13 cellular contexts compared by ENCODE assay signal in genomic region chr3:61985020-61985419, GRCh38.
DNase-seq lines count a peak whose midpoint lies in the region; ATAC-seq and TF ChIP-seq lines count a peak whose summit lies in the region.
"Had no signal": no experiment of that assay in that cellular context is flagged by ENCODE, and none has a peak within 500 bp of the region (broad histone marks: within the 10 kb centered on the region; RNA-seq: fewer than 3 reads in every experiment).

No MANE protein-coding gene starts in this region.

- H3K27ac ChIP-seq in ACC112 (ENCODE audit: low read depth, low read length): peak overlapping the region; percentile 37
- no peak overlapping the region for H3K27ac ChIP-seq in HEK293 (ENCODE audit: extremely low read depth, low read depth, low read length)

- H2AFZ ChIP-seq in ACC112 (ENCODE audit: low read length, unreplicated experiment): no peak overlapping the region

- H3K79me2 ChIP-seq in ACC112 (ENCODE audit: control insufficient read depth, insufficient read depth, low read length, unreplicated experiment): no peaks in the 10 kb centered on the region

- H3K27me3 Mint-ChIP-seq in stimulated activated naive B cell treated with anti-CD40 and anti-IgM and Interleukin-4, amounts not matched to agents 10 μg/mL and 1 μg/mL and 100 μg/mL, for 72 hours: no peaks in the 10 kb centered on the region
- H3K27me3 Mint-ChIP-seq: central memory CD8-positive, alpha-beta T cell had no signal

- H3K4me3 ChIP-seq in ACC112 (ENCODE audit: low read depth, low read length) (no peak overlapping the region), HEK293 (ENCODE audit: low read depth, low read length) (no peak overlapping the region)

- no peak for ATAC-seq in HG03097 (IDR thresholded peaks at IDR 0.05; ENCODE audit: low FRiP score, unreplicated experiment)
- ATAC-seq in HG03469 (IDR thresholded peaks at IDR 0.05; ENCODE audit: unreplicated experiment): no peak
- ATAC-seq in stimulated activated naive B cell treated with anti-CD40 and anti-IgM and Interleukin-4, amounts not matched to agents 10 μg/mL and 1 μg/mL and 100 μg/mL, for 72 hours (replicated peaks): no peak
- ATAC-seq in GM19467 (IDR thresholded peaks at IDR 0.05; ENCODE audit: unreplicated experiment): no peak
- ATAC-seq: activated CD8-positive, alpha-beta T cell treated with anti-CD3 and anti-CD28 coated beads, Interleukin-2, amount 10 ng/mL, durations not matched to agents 7 days and 5 days; esophagus mucosa had no signal

- CTCF ChIA-PET in HEK293 (lab: Yijun Ruan, JAX): no interaction called here

- no peaks in the 10 kb centered on the region for H3K4me1 Mint-ChIP-seq in stimulated activated naive B cell treated with anti-CD40 and anti-IgM and Interleukin-4, amounts not matched to agents 10 μg/mL and 1 μg/mL and 100 μg/mL, for 72 hours
- H3K4me1 Mint-ChIP-seq: central memory CD8-positive, alpha-beta T cell had no signal

- no peaks in the 10 kb centered on the region for H3K36me3 ChIP-seq in ACC112 (ENCODE audit: insufficient read depth, low read length)
- no peaks in the 10 kb centered on the region for H3K36me3 ChIP-seq in HEK293 (ENCODE audit: control insufficient read depth in 2 of 2, insufficient read depth in 1 of 2, low read length in 2 of 2)

- H3K27ac Mint-ChIP-seq in stimulated activated naive B cell treated with anti-CD40 and anti-IgM and Interleukin-4, amounts not matched to agents 10 μg/mL and 1 μg/mL and 100 μg/mL, for 72 hours: no peak overlapping the region
- H3K27ac Mint-ChIP-seq: activated CD8-positive, alpha-beta T cell treated with anti-CD3 and anti-CD28 coated beads, Interleukin-2, amount 10 ng/mL, durations not matched to agents 7 days and 5 days had no signal

- no peak overlapping the region for H3K4me3 Mint-ChIP-seq in stimulated activated naive B cell treated with anti-CD40 and anti-IgM and Interleukin-4, amounts not matched to agents 10 μg/mL and 1 μg/mL and 100 μg/mL, for 72 hours
- H3K4me3 Mint-ChIP-seq: activated CD8-positive, alpha-beta T cell treated with anti-CD3 and anti-CD28 coated beads, Interleukin-2, amount 10 ng/mL, durations not matched to agents 7 days and 5 days; central memory CD8-positive, alpha-beta T cell had no signal

- H3K4me1 ChIP-seq in ACC112 (ENCODE audit: control insufficient read depth, insufficient read depth, low read length, unreplicated experiment): peaks cover 15% of the 10 kb centered on the region
- H3K4me1 ChIP-seq in HEK293 (ENCODE audit: control insufficient read depth, insufficient read depth, low read length): peaks cover 5% of the 10 kb centered on the region; the same call in 1 of the 2 replicates

- no peaks in the 10 kb centered on the region for H3K36me3 Mint-ChIP-seq in stimulated activated naive B cell treated with anti-CD40 and anti-IgM and Interleukin-4, amounts not matched to agents 10 μg/mL and 1 μg/mL and 100 μg/mL, for 72 hours

- DNase-seq in SKM-1 (lab: John Stamatoyannopoulos, UW; ENCODE audit: unreplicated experiment) (peak; percentile 6), fibroblast of peridontal ligament (ENCODE audit: extremely low read depth) (peak; percentile 41)
- no peak for DNase-seq in stimulated activated naive B cell treated with anti-CD40 and anti-IgM and Interleukin-4, amounts not matched to agents 10 μg/mL and 1 μg/mL and 100 μg/mL, for 72 hours
- DNase-seq: activated CD8-positive, alpha-beta T cell treated with anti-CD3 and anti-CD28 coated beads, Interleukin-2, amount 10 ng/mL, durations not matched to agents 7 days and 5 days; Karpas-422; midbrain had no signal

- POLR2A ChIA-PET in HEK293 (lab: Yijun Ruan, JAX): no interaction called here

- H3K27me3 ChIP-seq in ACC112 (ENCODE audit: insufficient read depth, low read length): no peaks in the 10 kb centered on the region

- no peaks in the 10 kb centered on the region for H3K9me3 Mint-ChIP-seq in stimulated activated naive B cell treated with anti-CD40 and anti-IgM and Interleukin-4, amounts not matched to agents 10 μg/mL and 1 μg/mL and 100 μg/mL, for 72 hours
- H3K9me3 Mint-ChIP-seq: central memory CD8-positive, alpha-beta T cell had no signal

- no peaks in the 10 kb centered on the region for H3K9me3 ChIP-seq in HEK293 (ENCODE audit: control insufficient read depth, insufficient read depth, low read depth, low read length)

- TF ChIP-seq CTCF in HEK293 (tag by site-specific recombination; IDR thresholded peaks at IDR 0.05): no peak

TF ChIP-seq in HEK293, 187 proteins besides CTCF, POLR2A, EP300 and RAD21 (continues in another document):
- no peak for TF ChIP-seq OVOL3 (tag by site-specific recombination; IDR thresholded peaks at IDR 0.05)
- no peak for TF ChIP-seq AEBP2 (tag by site-specific recombination; IDR thresholded peaks at IDR 0.05; ENCODE audit: borderline replicate concordance)
- TF ChIP-seq SCRT1 (tag by site-specific recombination; IDR thresholded peaks at IDR 0.05; ENCODE audit: borderline replicate concordance): no peak
- TF ChIP-seq ZNF513 (tag by site-specific recombination; IDR thresholded peaks at IDR 0.05): no peak
- no peak for TF ChIP-seq ZNF221 (tag by site-specific recombination; IDR thresholded peaks at IDR 0.05; ENCODE audit: borderline replicate concordance)
- TF ChIP-seq INSM2 (tag by site-specific recombination; IDR thresholded peaks at IDR 0.05): no peak
- TF ChIP-seq ZFP37 (tag by site-specific recombination; IDR thresholded peaks at IDR 0.05): no peak
- TF ChIP-seq ZNF423 (tag by site-specific recombination; IDR thresholded peaks at IDR 0.05): no peak
- TF ChIP-seq ZNF501 (tag by site-specific recombination; IDR thresholded peaks at IDR 0.05): no peak
- TF ChIP-seq ZNF623 (tag by site-specific recombination; IDR thresholded peaks at IDR 0.05): no peak
- peak; percentile 19; the same call in 1 of the 2 replicates for TF ChIP-seq ZBTB20 (tag by site-specific recombination; IDR thresholded peaks at IDR 0.05)
- no peak for TF ChIP-seq ZNF324 (tag by site-specific recombination; IDR thresholded peaks at IDR 0.05)
- TF ChIP-seq ZNF530 (tag by site-specific recombination; IDR thresholded peaks at IDR 0.05; ENCODE audit: low read depth): no peak
- no peak for TF ChIP-seq ZNF585B (tag by site-specific recombination; IDR thresholded peaks at IDR 0.05)
- TF ChIP-seq TRIM28 (IDR thresholded peaks at IDR 0.05; ENCODE audit: borderline replicate concordance, low read length): no peak
- no peak for TF ChIP-seq ZNF639 (tag by site-specific recombination; IDR thresholded peaks at IDR 0.05)
- TF ChIP-seq KLF8 (tag by site-specific recombination; IDR thresholded peaks at IDR 0.05): no peak
- TF ChIP-seq MEIS1 (CRISPR knock-in tag; IDR thresholded peaks at IDR 0.05; ENCODE audit: borderline replicate concordance): no peak
- no peak for TF ChIP-seq ZBTB7A (tag by site-specific recombination; IDR thresholded peaks at IDR 0.05; ENCODE audit: low read depth)
- no peak for TF ChIP-seq EGR2 (tag by site-specific recombination; IDR thresholded peaks at IDR 0.05; ENCODE audit: low read depth)
- TF ChIP-seq ZNF791 (tag by site-specific recombination; IDR thresholded peaks at IDR 0.05): no peak
- TF ChIP-seq ZSCAN16 (tag by site-specific recombination; IDR thresholded peaks at IDR 0.05): no peak
